Comparison of ENCODE assay signal across 6 cellular contexts in genomic region chr7:110075450-110075849, GRCh38.
"Had no signal": no experiment of that assay in that cellular context is flagged by ENCODE, and none has a peak within 500 bp of the region (broad histone marks: within the 10 kb centered on the region; RNA-seq: fewer than 3 reads in every experiment).

No MANE protein-coding gene starts in this region.

- ATAC-seq: HepG2, K562 had no signal

- DNase-seq: IMR-90, KBM-7, KG1 had no signal

- H3K27ac ChIP-seq: HL-60 had no signal

- H3K4me3 ChIP-seq: K562 had no signal
